ENCODE assay signal across 1 cellular context in genomic region chr15:56916825-56917477, GRCh38.
TF ChIP-seq lines count a peak whose summit lies in the region.

No MANE protein-coding gene starts in this region.

TF ChIP-seq in K562, 482 proteins besides CTCF, POLR2A, EP300 and RAD21 (continued from another document):
- TF ChIP-seq ZNF512 (tag; IDR thresholded peaks at IDR 0.05): no peak
- TF ChIP-seq NFXL1 (CRISPR knock-in tag; IDR thresholded peaks at IDR 0.05): no peak
- no peak for TF ChIP-seq CHD2 (IDR thresholded peaks at IDR 0.05; ENCODE audit: low read depth, low read length)
- TF ChIP-seq ZZZ3 (IDR thresholded peaks at IDR 0.05): no peak
- no peak for TF ChIP-seq ZC3H4 (CRISPR knock-in tag; IDR thresholded peaks at IDR 0.05; ENCODE audit: borderline replicate concordance)
- no peak for TF ChIP-seq ZNF551 (CRISPR knock-in tag; IDR thresholded peaks at IDR 0.05)
- TF ChIP-seq HNRNPK (IDR thresholded peaks at IDR 0.05; ENCODE audit: low read depth, low read length, poor library complexity, severe bottlenecking): no peak
- no peak for TF ChIP-seq TAF15 (IDR thresholded peaks at IDR 0.05; ENCODE audit: low read depth, low read length)
- no peak for TF ChIP-seq FOXK1 (CRISPR knock-in tag; IDR thresholded peaks at IDR 0.05; ENCODE audit: borderline replicate concordance)
- no peak for TF ChIP-seq RBM34 (IDR thresholded peaks at IDR 0.05; ENCODE audit: borderline replicate concordance, insufficient read depth, low read length)
- TF ChIP-seq ZKSCAN3 (CRISPR knock-in tag; IDR thresholded peaks at IDR 0.05): no peak
- no peak for TF ChIP-seq IRF2 (CRISPR knock-in tag; IDR thresholded peaks at IDR 0.05)
- TF ChIP-seq FOXM1 (IDR thresholded peaks at IDR 0.05; ENCODE audit: low read depth): peak; percentile 45; the same call in 1 of the 2 replicates
- no peak for TF ChIP-seq FOXM1 (CRISPR knock-in tag; IDR thresholded peaks at IDR 0.05; ENCODE audit: low read depth)
- no peak for TF ChIP-seq POLR2AphosphoS2 (IDR thresholded peaks at IDR 0.05; ENCODE audit: low read length)
- no peak for TF ChIP-seq ZNF347 (CRISPR knock-in tag; IDR thresholded peaks at IDR 0.05; ENCODE audit: low read depth)
